ENCODE assay signal across 12 cellular contexts in the genomic region with DNA sequence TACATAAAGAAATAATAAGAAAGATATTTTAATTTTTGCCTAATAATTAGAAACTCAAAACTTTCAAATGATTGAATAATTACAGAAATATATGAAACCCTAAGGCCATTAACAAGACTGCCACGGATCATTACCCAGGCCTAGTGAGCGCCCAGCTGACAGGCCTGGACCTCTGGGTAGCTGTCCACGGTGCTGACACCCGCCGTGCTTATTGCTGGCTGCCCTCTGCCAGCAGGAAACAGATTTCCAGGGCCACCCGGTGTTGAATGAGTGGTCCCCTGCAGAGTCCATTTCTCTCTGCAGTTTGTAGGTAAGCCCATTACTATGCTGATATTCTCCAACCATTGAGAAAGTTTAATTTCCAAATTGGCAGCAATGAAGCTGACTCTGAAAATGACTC.
DNase-seq lines count a peak whose midpoint lies in the region; ATAC-seq and TF ChIP-seq lines count a peak whose summit lies in the region.
"Had no signal": no experiment of that assay in that cellular context is flagged by ENCODE, and none has a peak within 500 bp of the region (broad histone marks: within the 10 kb centered on the region; RNA-seq: fewer than 3 reads in every experiment).

No MANE protein-coding gene starts in this region.

- DNase-seq in SK-N-SH (no peak), M059J (ENCODE audit: low read depth) (peak; percentile 34), dermis blood vessel endothelial cell (peak; percentile 4), nephron progenitor cell (peak; percentile 93), brain microvascular endothelial cell (no peak), NAMALWA (ENCODE audit: low spot score) (no peak), HFFc6 (no peak)
- DNase-seq: activated T-cell treated with anti-CD3 and anti-CD28 coated beads, Interleukin-2, amount 50 U/mL, for 24 hours; effector CD4-positive, alpha-beta T cell; spleen had no signal

- no peak for TF ChIP-seq CTCF in SK-N-SH (IDR thresholded peaks at IDR 0.05)
- no peak for TF ChIP-seq CTCF in nephron progenitor cell (IDR thresholded peaks at IDR 0.05)
- TF ChIP-seq CTCF in brain microvascular endothelial cell (IDR thresholded peaks at IDR 0.05; ENCODE audit: low read depth, low read length, missing control alignments), result no peak
- TF ChIP-seq CTCF in HFFc6 (IDR thresholded peaks at IDR 0.05), result no peak

- no peaks in the 10 kb centered on the region for H3K9me3 ChIP-seq in SK-N-SH

- CTCF ChIA-PET in SK-N-SH (lab: Yijun Ruan, JAX), result no interaction called here

- H3K4me3 Mint-ChIP-seq in nephron progenitor cell (no peak overlapping the region), HFFc6 (no peak overlapping the region)
- H3K4me3 Mint-ChIP-seq: activated T-cell treated with anti-CD3 and anti-CD28 coated beads, Interleukin-2, amount 50 U/mL, for 24 hours; IgD-negative memory B cell had no signal

- no peaks in the 10 kb centered on the region for H3K27me3 ChIP-seq in SK-N-SH (ENCODE audit: insufficient read depth)
- no peaks in the 10 kb centered on the region for H3K27me3 ChIP-seq in brain microvascular endothelial cell (replicated peaks)

- H3K4me1 Mint-ChIP-seq in nephron progenitor cell (no peaks in the 10 kb centered on the region), HFFc6 (ENCODE audit: low read depth) (no peaks in the 10 kb centered on the region)
- H3K4me1 Mint-ChIP-seq: IgD-negative memory B cell had no signal

- H3K4me2 ChIP-seq in SK-N-SH, result no peak overlapping the region

- H3K36me3 ChIP-seq in SK-N-SH (replicated peaks in 1 of 2; ENCODE audit: control insufficient read depth in 1 of 2, insufficient read depth in 2 of 2, low read length in 1 of 2), result no peaks in the 10 kb centered on the region
- no peaks in the 10 kb centered on the region for H3K36me3 ChIP-seq in brain microvascular endothelial cell (replicated peaks)
- H3K36me3 ChIP-seq: spleen had no signal

- H4K20me1 ChIP-seq in SK-N-SH (ENCODE audit: insufficient read depth), result no peaks in the 10 kb centered on the region

- no peak overlapping the region for H2AFZ ChIP-seq in SK-N-SH (ENCODE audit: low read depth)

- 22% methylated on average over 6 of the region's 6 CpGs for WGBS in SK-N-SH (ENCODE audit: low lambda C conversion rate)

- in situ Hi-C loops in brain microvascular endothelial cell (cut with HindIII; ENCODE audit: low pct_ligation_motif_present, low sequenced_read_pairs), result no loop called here

- H3K27ac Mint-ChIP-seq in nephron progenitor cell (no peak overlapping the region), HFFc6 (no peak overlapping the region)
- H3K27ac Mint-ChIP-seq: activated T-cell treated with anti-CD3 and anti-CD28 coated beads, Interleukin-2, amount 50 U/mL, for 24 hours; IgD-negative memory B cell had no signal

- ATAC-seq in SK-N-SH treated with all-trans-retinoic acid at 6 μM for 48 hours, result no peak

- H3K4me3 ChIP-seq in SK-N-SH (ENCODE audit: low read depth in 2 of 2, low read length in 1 of 2) (no peak overlapping the region), brain microvascular endothelial cell (ENCODE audit: low read depth, low read length) (no peak overlapping the region)
- H3K4me3 ChIP-seq: spleen had no signal

- H3K27ac ChIP-seq in SK-N-SH (ENCODE audit: low read depth in 2 of 2, low read length in 1 of 2) (no peak overlapping the region), brain microvascular endothelial cell (no peak overlapping the region)
- H3K27ac ChIP-seq: spleen had no signal

- H3K9ac ChIP-seq in SK-N-SH, result no peak overlapping the region

- H3K4me1 ChIP-seq in SK-N-SH (ENCODE audit: control insufficient read depth in 1 of 2, insufficient read depth in 2 of 2, low read depth in 1 of 2, low read length in 1 of 2), result no peaks in the 10 kb centered on the region
- H3K4me1 ChIP-seq: spleen had no signal

- POLR2A ChIA-PET in SK-N-SH (lab: Yijun Ruan, JAX), result no interaction called here

- TF ChIP-seq EP300 in SK-N-SH (IDR thresholded peaks at IDR 0.05; ENCODE audit: borderline replicate concordance in 1 of 2, low read depth in 1 of 2, low read length in 1 of 2), result no peak

- H3K9me2 ChIP-seq in SK-N-SH, result no peaks in the 10 kb centered on the region

- H3F3A ChIP-seq in SK-N-SH (replicated peaks; ENCODE audit: insufficient read depth), result no peaks in the 10 kb centered on the region

- H3K27me3 Mint-ChIP-seq in nephron progenitor cell (ENCODE audit: low read depth, poor library complexity), result peaks cover 38% of the 10 kb centered on the region
- H3K27me3 Mint-ChIP-seq in HFFc6 (ENCODE audit: insufficient read depth), result no peaks in the 10 kb centered on the region
- H3K27me3 Mint-ChIP-seq: IgD-negative memory B cell had no signal

- H3K9me3 Mint-ChIP-seq in nephron progenitor cell (no peaks in the 10 kb centered on the region), HFFc6 (peaks cover 50% of the 10 kb centered on the region)

- H3K79me2 ChIP-seq in SK-N-SH (ENCODE audit: insufficient read depth), result no peaks in the 10 kb centered on the region

- H3K36me3 Mint-ChIP-seq in nephron progenitor cell (ENCODE audit: low read depth) (no peaks in the 10 kb centered on the region), HFFc6 (ENCODE audit: low read depth) (no peaks in the 10 kb centered on the region)
- H3K36me3 Mint-ChIP-seq: IgD-negative memory B cell had no signal

- TF ChIP-seq RAD21 in SK-N-SH (IDR thresholded peaks at IDR 0.05; ENCODE audit: low read length), result no peak

TF ChIP-seq in SK-N-SH, 30 proteins besides CTCF, POLR2A, EP300 and RAD21:
- TF ChIP-seq, protein P1, sequence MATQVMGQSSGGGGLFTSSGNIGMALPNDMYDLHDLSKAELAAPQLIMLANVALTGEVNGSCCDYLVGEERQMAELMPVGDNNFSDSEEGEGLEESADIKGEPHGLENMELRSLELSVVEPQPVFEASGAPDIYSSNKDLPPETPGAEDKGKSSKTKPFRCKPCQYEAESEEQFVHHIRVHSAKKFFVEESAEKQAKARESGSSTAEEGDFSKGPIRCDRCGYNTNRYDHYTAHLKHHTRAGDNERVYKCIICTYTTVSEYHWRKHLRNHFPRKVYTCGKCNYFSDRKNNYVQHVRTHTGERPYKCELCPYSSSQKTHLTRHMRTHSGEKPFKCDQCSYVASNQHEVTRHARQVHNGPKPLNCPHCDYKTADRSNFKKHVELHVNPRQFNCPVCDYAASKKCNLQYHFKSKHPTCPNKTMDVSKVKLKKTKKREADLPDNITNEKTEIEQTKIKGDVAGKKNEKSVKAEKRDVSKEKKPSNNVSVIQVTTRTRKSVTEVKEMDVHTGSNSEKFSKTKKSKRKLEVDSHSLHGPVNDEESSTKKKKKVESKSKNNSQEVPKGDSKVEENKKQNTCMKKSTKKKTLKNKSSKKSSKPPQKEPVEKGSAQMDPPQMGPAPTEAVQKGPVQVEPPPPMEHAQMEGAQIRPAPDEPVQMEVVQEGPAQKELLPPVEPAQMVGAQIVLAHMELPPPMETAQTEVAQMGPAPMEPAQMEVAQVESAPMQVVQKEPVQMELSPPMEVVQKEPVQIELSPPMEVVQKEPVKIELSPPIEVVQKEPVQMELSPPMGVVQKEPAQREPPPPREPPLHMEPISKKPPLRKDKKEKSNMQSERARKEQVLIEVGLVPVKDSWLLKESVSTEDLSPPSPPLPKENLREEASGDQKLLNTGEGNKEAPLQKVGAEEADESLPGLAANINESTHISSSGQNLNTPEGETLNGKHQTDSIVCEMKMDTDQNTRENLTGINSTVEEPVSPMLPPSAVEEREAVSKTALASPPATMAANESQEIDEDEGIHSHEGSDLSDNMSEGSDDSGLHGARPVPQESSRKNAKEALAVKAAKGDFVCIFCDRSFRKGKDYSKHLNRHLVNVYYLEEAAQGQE (IDR thresholded peaks at IDR 0.05; ENCODE audit: low read depth, low read length), result peak; percentile 81
- TF ChIP-seq RFX5 (IDR thresholded peaks at IDR 0.05; ENCODE audit: low read length) (no peak), YY1 (IDR thresholded peaks at IDR 0.05; ENCODE audit: low read depth) (no peak), FOXM1 (IDR thresholded peaks at IDR 0.05; ENCODE audit: low read depth) (no peak), SIN3A (IDR thresholded peaks at IDR 0.05; ENCODE audit: borderline replicate concordance, low read depth, low read length) (no peak)

TF ChIP-seq in SK-N-SH treated with all-trans-retinoic acid at 6 μM for 48 hours, 23 proteins besides CTCF, POLR2A, EP300 and RAD21:
- TF ChIP-seq CSDC2 (CRISPR knock-in tag; IDR thresholded peaks at IDR 0.05), result no peak
- TF ChIP-seq ISL1 (CRISPR knock-in tag; IDR thresholded peaks at IDR 0.05), result no peak
- no peak for TF ChIP-seq TCF4 (CRISPR knock-in tag; IDR thresholded peaks at IDR 0.05; ENCODE audit: borderline replicate concordance)
- TF ChIP-seq ZNF565 (CRISPR knock-in tag; conservative IDR thresholded peaks at IDR 0.05; ENCODE audit: low read depth), result no peak
- TF ChIP-seq ZFP3 (CRISPR knock-in tag; IDR thresholded peaks at IDR 0.05), result no peak
- no peak for TF ChIP-seq GLIS3 (CRISPR knock-in tag; IDR thresholded peaks at IDR 0.05)
- no peak for TF ChIP-seq SNAI2 (CRISPR knock-in tag; IDR thresholded peaks at IDR 0.05)
- TF ChIP-seq ZNF8 (CRISPR knock-in tag; IDR thresholded peaks at IDR 0.05), result no peak
- TF ChIP-seq ESRRG (CRISPR knock-in tag; IDR thresholded peaks at IDR 0.05), result no peak
- no peak for TF ChIP-seq TOX (CRISPR knock-in tag; IDR thresholded peaks at IDR 0.05; ENCODE audit: borderline replicate concordance)
- TF ChIP-seq, protein P2, sequence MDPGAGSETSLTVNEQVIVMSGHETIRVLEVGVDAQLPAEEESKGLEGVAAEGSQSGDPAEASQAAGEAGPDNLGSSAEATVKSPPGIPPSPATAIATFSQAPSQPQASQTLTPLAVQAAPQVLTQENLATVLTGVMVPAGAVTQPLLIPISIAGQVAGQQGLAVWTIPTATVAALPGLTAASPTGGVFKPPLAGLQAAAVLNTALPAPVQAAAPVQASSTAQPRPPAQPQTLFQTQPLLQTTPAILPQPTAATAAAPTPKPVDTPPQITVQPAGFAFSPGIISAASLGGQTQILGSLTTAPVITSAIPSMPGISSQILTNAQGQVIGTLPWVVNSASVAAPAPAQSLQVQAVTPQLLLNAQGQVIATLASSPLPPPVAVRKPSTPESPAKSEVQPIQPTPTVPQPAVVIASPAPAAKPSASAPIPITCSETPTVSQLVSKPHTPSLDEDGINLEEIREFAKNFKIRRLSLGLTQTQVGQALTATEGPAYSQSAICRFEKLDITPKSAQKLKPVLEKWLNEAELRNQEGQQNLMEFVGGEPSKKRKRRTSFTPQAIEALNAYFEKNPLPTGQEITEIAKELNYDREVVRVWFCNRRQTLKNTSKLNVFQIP (CRISPR knock-in tag; IDR thresholded peaks at IDR 0.05; ENCODE audit: borderline replicate concordance, low read depth), result no peak

Comparison
In these comparisons a context has a peak if more than half of its experiments do, and no peak if none do; other contexts are left out.
1. DNase-seq: peak in M059J (single experiment), dermis blood vessel endothelial cell (single experiment) and nephron progenitor cell (single experiment); none in SK-N-SH (single experiment), brain microvascular endothelial cell (single experiment), NAMALWA (single experiment) and HFFc6 (single experiment).